In genomic region chr5:146805099-146805498, GRCh38 we compare ENCODE assay signal across 1 cellular context.
TF ChIP-seq lines count a peak whose summit lies in the region.

No MANE protein-coding gene starts in this region.

TF ChIP-seq in SK-N-SH treated with all-trans-retinoic acid at 6 μM for 48 hours, 23 proteins besides CTCF, POLR2A, EP300 and RAD21 (continued from another document):
- no peak for TF ChIP-seq CSRNP3 (CRISPR knock-in tag; IDR thresholded peaks at IDR 0.05)
